24 cellular contexts compared by ENCODE assay signal in the genomic region with DNA sequence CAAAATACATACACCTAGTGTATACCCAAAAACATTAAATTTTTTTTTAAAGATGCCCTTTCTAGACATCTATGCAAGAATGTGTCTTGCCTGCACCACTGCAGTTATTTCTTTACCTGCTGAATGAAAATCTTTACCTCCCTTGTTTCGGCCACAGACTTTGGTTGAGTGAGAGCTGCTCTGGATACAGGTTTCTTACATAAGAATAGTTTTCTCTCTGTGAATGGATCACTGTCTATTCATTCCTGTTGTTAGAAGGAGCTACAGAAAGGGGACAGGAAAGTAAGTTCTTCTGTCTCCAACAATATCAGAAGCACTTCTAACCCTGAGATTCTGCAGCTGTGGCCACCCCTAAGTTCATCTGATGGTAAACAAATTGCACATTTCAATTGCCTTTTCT.
DNase-seq lines count a peak whose midpoint lies in the region; ATAC-seq and TF ChIP-seq lines count a peak whose summit lies in the region.
"Had no signal": no experiment of that assay in that cellular context is flagged by ENCODE, and none has a peak within 500 bp of the region (broad histone marks: within the 10 kb centered on the region; RNA-seq: fewer than 3 reads in every experiment).

No MANE protein-coding gene starts in this region.

- H3K23me2 ChIP-seq in H9 (ENCODE audit: insufficient read length, low read depth, low read length, poor library complexity, severe bottlenecking): no peaks in the 10 kb centered on the region

- H3K9me3 ChIP-seq in H9 (ENCODE audit: control insufficient read depth, low read depth, low read length): no peaks in the 10 kb centered on the region
- H3K9me3 ChIP-seq in iPS-18a (ENCODE audit: control insufficient read depth, low read depth, low read length): no peaks in the 10 kb centered on the region
- H3K9me3 ChIP-seq in right atrium auricular region: no peaks in the 10 kb centered on the region
- H3K9me3 ChIP-seq: BE2C, BLaER1 had no signal

- H3K4me3 Mint-ChIP-seq in H9 (0 out of 5 replicates have a peak overlapping the region, but pooled peaks of 1 of the 2 experiments have one; percentile 47), WTC11 (no peak overlapping the region)
- H3K4me3 Mint-ChIP-seq: CD14-positive monocyte; CD4-positive, alpha-beta memory T cell; CD4-positive, CD25-positive, alpha-beta regulatory T cell; CD8-positive, alpha-beta memory T cell had no signal

- POLR2A ChIA-PET in WTC11 (lab: Charles Lee): no interaction called here

- H3K27me3 ChIP-seq in H9 (ENCODE audit: insufficient read depth, low read length) (no peaks in the 10 kb centered on the region), iPS-18a (ENCODE audit: control insufficient read depth, insufficient read depth, low read length) (no peaks in the 10 kb centered on the region), right atrium auricular region (no peaks in the 10 kb centered on the region)
- H3K27me3 ChIP-seq: BE2C, BLaER1 had no signal

- H2BK20ac ChIP-seq in H9 (ENCODE audit: low read depth, low read length, poor library complexity, severe bottlenecking): no peak overlapping the region

- peak overlapping the region; percentile 54 to 89 (median 63); a peak in 5 of 7 replicates for H3K27ac Mint-ChIP-seq in H9
- H3K27ac Mint-ChIP-seq in WTC11: peak overlapping the region; percentile 95
- H3K27ac Mint-ChIP-seq: CD14-positive monocyte; CD4-positive, alpha-beta memory T cell; CD4-positive, CD25-positive, alpha-beta regulatory T cell; CD8-positive, alpha-beta memory T cell had no signal

- no peak overlapping the region for H2AFZ ChIP-seq in H9 (ENCODE audit: low read length)

- no peak overlapping the region for H3K9ac ChIP-seq in H9 (ENCODE audit: extremely low read depth, insufficient read length, low read length)
- H3K9ac ChIP-seq in iPS-18a (ENCODE audit: low read length): no peak overlapping the region
- H3K9ac ChIP-seq: BLaER1 had no signal

- CTCF ChIA-PET in WTC11 (lab: Charles Lee): interaction anchor here (0.9 kb wide), 1 partner anchor 310 kb away, joined by 3 read pairs; no protein-coding TSS in a partner anchor

- H2BK120ac ChIP-seq in H9 (ENCODE audit: low read depth, low read length, poor library complexity, severe bottlenecking): no peak overlapping the region

- H3K4me1 Mint-ChIP-seq in H9 (peaks cover 22 to 42% of the 10 kb centered on the region in 2 experiments), WTC11 (peaks cover 35% of the 10 kb centered on the region)
- H3K4me1 Mint-ChIP-seq: CD14-positive monocyte; CD4-positive, alpha-beta memory T cell had no signal

- no peaks in the 10 kb centered on the region for H3K36me3 ChIP-seq in iPS-18a (ENCODE audit: control insufficient read depth, low read depth, low read length)
- peaks cover 6% of the 10 kb centered on the region for H3K36me3 ChIP-seq in right atrium auricular region
- H3K36me3 ChIP-seq: BE2C had no signal

- no peak overlapping the region for H3K27ac ChIP-seq in H9 (ENCODE audit: insufficient read length, low read depth, low read length)
- H3K27ac ChIP-seq in iPS-18a (ENCODE audit: low read length): no peak overlapping the region
- H3K27ac ChIP-seq in right atrium auricular region: no peak overlapping the region
- H3K27ac ChIP-seq: BLaER1 had no signal

- H3K79me2 ChIP-seq in H9 (ENCODE audit: insufficient read depth, low read length): no peaks in the 10 kb centered on the region

- no peak overlapping the region for H2AK5ac ChIP-seq in H9 (ENCODE audit: insufficient read length, low read length)

- H3K36me3 Mint-ChIP-seq in H9 (ENCODE audit: insufficient read depth in 1 of 3, low read depth in 3 of 3) (no peaks in the 10 kb centered on the region), WTC11 (no peaks in the 10 kb centered on the region)
- H3K36me3 Mint-ChIP-seq: CD4-positive, alpha-beta memory T cell; CD4-positive, CD25-positive, alpha-beta regulatory T cell had no signal

- H3K14ac ChIP-seq in H9 (ENCODE audit: insufficient read depth, low read length): no peak overlapping the region

- H3K18ac ChIP-seq in H9 (ENCODE audit: insufficient read length, low read depth, low read length): no peak overlapping the region

- H2BK5ac ChIP-seq in H9 (ENCODE audit: insufficient read length, low read length): no peak overlapping the region

- H2BK15ac ChIP-seq in H9 (ENCODE audit: low read depth, low read length): no peak overlapping the region

- TF ChIP-seq CTCF in H9 (conservative IDR thresholded peaks at IDR 0.05) (no peak), WTC11 (IDR thresholded peaks at IDR 0.05) (no peak), right atrium auricular region (IDR thresholded peaks at IDR 0.05) (no peak)

- no peak overlapping the region for H4K5ac ChIP-seq in H9 (ENCODE audit: insufficient read length, low read depth, low read length)

- no peak overlapping the region for H3K56ac ChIP-seq in H9 (ENCODE audit: insufficient read length, low read depth, low read length)

- no peaks in the 10 kb centered on the region for H3K79me1 ChIP-seq in H9 (ENCODE audit: insufficient read depth, low read depth, low read length, poor library complexity, severe bottlenecking)

- H2BK12ac ChIP-seq in H9 (ENCODE audit: insufficient read length, low read depth, low read length): no peak overlapping the region

- H3K23ac ChIP-seq in H9 (ENCODE audit: insufficient read length, low read depth, low read length): no peak overlapping the region

- H3K27me3 Mint-ChIP-seq in H9 (ENCODE audit: low read depth): no peaks in the 10 kb centered on the region; the same call in 1 of the 2 replicates
- no peaks in the 10 kb centered on the region for H3K27me3 Mint-ChIP-seq in WTC11 (ENCODE audit: low read depth)
- H3K27me3 Mint-ChIP-seq: CD4-positive, alpha-beta memory T cell had no signal

- no peak overlapping the region for H3K4me2 ChIP-seq in H9 (ENCODE audit: insufficient read depth, insufficient read length, low read length)
- H3K4me2 ChIP-seq: BLaER1 had no signal

- H4K20me1 ChIP-seq in H9 (ENCODE audit: control insufficient read depth, insufficient read depth, insufficient read length): no peaks in the 10 kb centered on the region
- H4K20me1 ChIP-seq: BLaER1 had no signal

- DNase-seq in H9 (no peak), WTC11 (ENCODE audit: low spot score) (no peak), right atrium auricular region (ENCODE audit: low spot score) (no peak), SIG-M5 (lab: John Stamatoyannopoulos, UW) (no peak)
- DNase-seq: 8988T; ACHN; BE2C; C1 segment of cervical spinal cord; CD4-positive, alpha-beta memory T cell; CD4-positive, CD25-positive, alpha-beta regulatory T cell; CD8-positive, alpha-beta memory T cell; COR-L47; DMS 273 treated with DMSO at 0.1 percent for 48 hours; DMS153; DMS53; DMS79; DND-41; EL; GDM1 had no signal

- WGBS in H9 (ENCODE audit: extremely low coverage, insufficient read length, low lambda C conversion rate): no CpG with 5 or more reads among the region's 1 CpG

- H3T11ph ChIP-seq in H9 (ENCODE audit: low read length): no peak overlapping the region

- peaks cover 2% of the 10 kb centered on the region; the same call in 1 of the 2 replicates for H3K4me1 ChIP-seq in H9 (ENCODE audit: insufficient read depth, low read length)
- peaks cover 22% of the 10 kb centered on the region for H3K4me1 ChIP-seq in iPS-18a (ENCODE audit: control insufficient read depth, low read depth, low read length)
- H3K4me1 ChIP-seq in right atrium auricular region: no peaks in the 10 kb centered on the region
- H3K4me1 ChIP-seq: BE2C, BLaER1 had no signal

- H4K91ac ChIP-seq in H9 (ENCODE audit: insufficient read length, low read depth, low read length): no peak overlapping the region

- H3K4ac ChIP-seq in H9 (ENCODE audit: low read depth, low read length): no peak overlapping the region

- ATAC-seq in WTC11: peak; percentile 60
- ATAC-seq in GM18511 (IDR thresholded peaks at IDR 0.05; ENCODE audit: unreplicated experiment): no peak
- ATAC-seq: GM12878 had no signal

- H3K4me3 ChIP-seq in iPS-18a (ENCODE audit: low read length) (peak overlapping the region; percentile 17), right atrium auricular region (no peak overlapping the region)
- H3K4me3 ChIP-seq: BLaER1, GM12878 had no signal

- no peak overlapping the region for H4K8ac ChIP-seq in H9 (replicated peaks; ENCODE audit: insufficient read length, low read depth, low read length)

- H3K9me3 Mint-ChIP-seq in H9: no peaks in the 10 kb centered on the region
- H3K9me3 Mint-ChIP-seq in WTC11: no peaks in the 10 kb centered on the region
- H3K9me3 Mint-ChIP-seq: CD14-positive monocyte; CD4-positive, alpha-beta memory T cell; CD4-positive, CD25-positive, alpha-beta regulatory T cell; CD8-positive, alpha-beta memory T cell had no signal

TF ChIP-seq in WTC11, 78 proteins besides CTCF, POLR2A, EP300 and RAD21:
- no peak for TF ChIP-seq ZNF121 (CRISPR knock-in tag; IDR thresholded peaks at IDR 0.05)
